Comparison of ENCODE assay signal across 8 cellular contexts in genomic region chr13:41458187-41458938, GRCh38. TPM values are rescaled to one million over a fixed set of nuclear protein-coding genes. Genes with fewer than 3 reads are reported as not detected.
DNase-seq lines count a peak whose midpoint lies in the region; ATAC-seq lines count a peak whose summit lies in the region.

No MANE protein-coding gene starts in this region.

- WGBS in ectodermal cell, 2 experiments: 7 to 8% methylated on average over 53 of the region's 53 CpGs
- WGBS in mesenchymal stem cell: 5% methylated on average over 51 of the region's 53 CpGs

- peak overlapping the region; percentile 14 to 87 for H3K23ac ChIP-seq in mesenchymal stem cell (ENCODE audit: low read length in 2 of 2)

- peaks cover 50% of the 10 kb centered on the region for H3K4me1 Mint-ChIP-seq in activated CD4-positive, alpha-beta T cell treated with anti-CD3 and anti-CD28 coated beads, Interleukin-2, amount 10 ng/mL, durations not matched to agents 24 days and 14 days

- peaks cover 4% of the 10 kb centered on the region for H3K79me1 ChIP-seq in mesenchymal stem cell (replicated peaks; ENCODE audit: low read length, poor library complexity, severe bottlenecking)

- H3K4me1 ChIP-seq in ectodermal cell (ENCODE audit: control insufficient read depth, insufficient read depth, low read length) (peaks cover 3% of the 10 kb centered on the region), mesenchymal stem cell (ENCODE audit: control insufficient read depth, insufficient read depth, low read depth, low read length) (peaks cover 23% of the 10 kb centered on the region)

- no peak overlapping the region for H4K8ac ChIP-seq in mesenchymal stem cell (ENCODE audit: low read length)

- no peak overlapping the region for H4K91ac ChIP-seq in mesenchymal stem cell (ENCODE audit: low read length)

- H2AFZ ChIP-seq in mesenchymal stem cell (ENCODE audit: low read depth, low read length): no peak overlapping the region

- peaks cover 75% of the 10 kb centered on the region for H3K27me3 ChIP-seq in ectodermal cell (ENCODE audit: control insufficient read depth, insufficient read depth, low read length, poor library complexity, severe bottlenecking)
- peaks cover 9 to 30% of the 10 kb centered on the region in 2 experiments for H3K27me3 ChIP-seq in mesenchymal stem cell (ENCODE audit: control insufficient read depth in 1 of 2, insufficient read depth in 1 of 2, low read length in 2 of 2)
- H3K27me3 ChIP-seq in MG63: peaks cover 12% of the 10 kb centered on the region; the same call in 1 of the 2 replicates

- H3K27ac Mint-ChIP-seq in activated CD4-positive, alpha-beta T cell treated with anti-CD3 and anti-CD28 coated beads, Interleukin-2, amount 10 ng/mL, durations not matched to agents 24 days and 14 days: peak overlapping the region; percentile 97

- H3K4me3 Mint-ChIP-seq in activated CD4-positive, alpha-beta T cell treated with anti-CD3 and anti-CD28 coated beads, Interleukin-2, amount 10 ng/mL, durations not matched to agents 24 days and 14 days: peak overlapping the region; percentile 93

- H3K27me3 Mint-ChIP-seq in activated CD4-positive, alpha-beta T cell treated with anti-CD3 and anti-CD28 coated beads, Interleukin-2, amount 10 ng/mL, durations not matched to agents 24 days and 14 days: peaks cover 26% of the 10 kb centered on the region

- H2BK12ac ChIP-seq in mesenchymal stem cell (ENCODE audit: low read length in 2 of 2): peak overlapping the region in 1 of 2 experiments; percentile 2

- no peak overlapping the region for H2BK15ac ChIP-seq in mesenchymal stem cell (ENCODE audit: low read depth, poor library complexity, severe bottlenecking)

- peak; percentile 34 for ATAC-seq in GM18909 (IDR thresholded peaks at IDR 0.05; ENCODE audit: poor library complexity, unreplicated experiment)
- peak; percentile 10 for ATAC-seq in HG03571 (IDR thresholded peaks at IDR 0.05; ENCODE audit: unreplicated experiment)

- no peak overlapping the region for H2BK120ac ChIP-seq in mesenchymal stem cell (ENCODE audit: low read depth, low read length)

- peak; percentile 88 for DNase-seq in activated CD4-positive, alpha-beta T cell treated with anti-CD3 and anti-CD28 coated beads, Interleukin-2, amount 10 ng/mL, durations not matched to agents 24 days and 14 days
- DNase-seq in mesenchymal stem cell (peak; percentile 34), cortex of kidney (lab: John Stamatoyannopoulos, UW) (no peak), MG63 (no peak)
- DNase-seq in stimulated activated CD8-positive, alpha-beta memory T cell treated with anti-CD3 and anti-CD28 coated beads, Interleukin-4, amount 100 ng/mL, for 48 hours: peak; percentile 76

- peak overlapping the region in 1 of 2 experiments; percentile 61 for H3K14ac ChIP-seq in mesenchymal stem cell (ENCODE audit: low read length in 2 of 2)

- no peak overlapping the region for H2BK5ac ChIP-seq in mesenchymal stem cell (ENCODE audit: low read depth, low read length, poor library complexity, severe bottlenecking)

- H3K4me3 ChIP-seq in ectodermal cell (ENCODE audit: insufficient read depth, low read depth, low read length) (peak overlapping the region; percentile 45), mesenchymal stem cell (ENCODE audit: insufficient read depth in 1 of 2, low read depth in 1 of 2, low read length in 2 of 2) (peak overlapping the region; percentile 67 to 80), MG63 (no peak overlapping the region)

- intact Hi-C loops in activated CD4-positive, alpha-beta T cell treated with anti-CD3 and anti-CD28 coated beads, Interleukin-2, amount 10 ng/mL, durations not matched to agents 24 days and 14 days (cut with micrococcal nuclease): loop anchor here (2.0 to 5.0 kb wide), 3 partner anchors 102 to 814 kb away; partner anchors contain the start of genes AKAP11 and DGKH

- H3K9me3 Mint-ChIP-seq in activated CD4-positive, alpha-beta T cell treated with anti-CD3 and anti-CD28 coated beads, Interleukin-2, amount 10 ng/mL, durations not matched to agents 24 days and 14 days: no peaks in the 10 kb centered on the region

- peak overlapping the region; percentile 99 for H3K4me2 ChIP-seq in mesenchymal stem cell (ENCODE audit: low read length, poor library complexity, severe bottlenecking)

- H3K9ac ChIP-seq in mesenchymal stem cell (ENCODE audit: low read length): peak overlapping the region; percentile 89

- H3K36me3 ChIP-seq in ectodermal cell (ENCODE audit: control insufficient read depth, insufficient read depth, low read length) (no peaks in the 10 kb centered on the region), mesenchymal stem cell (ENCODE audit: control insufficient read depth in 1 of 2, insufficient read depth in 2 of 2, low read depth in 1 of 2, low read length in 2 of 2) (peaks cover 0 to 23% of the 10 kb centered on the region in 2 experiments), MG63 (no peaks in the 10 kb centered on the region)

- no peaks in the 10 kb centered on the region for H3K9me3 ChIP-seq in ectodermal cell (ENCODE audit: control insufficient read depth, low read length)
- H3K9me3 ChIP-seq in mesenchymal stem cell (ENCODE audit: control insufficient read depth, low read length): no peaks in the 10 kb centered on the region
- H3K9me3 ChIP-seq in MG63: no peaks in the 10 kb centered on the region

- H3K4ac ChIP-seq in mesenchymal stem cell (ENCODE audit: low read depth in 1 of 2, low read length in 2 of 2): no peak overlapping the region

- no peak overlapping the region for H2AK5ac ChIP-seq in mesenchymal stem cell (ENCODE audit: low read length, severe bottlenecking)

- H3K18ac ChIP-seq in mesenchymal stem cell (ENCODE audit: low read depth in 1 of 2, low read length in 2 of 2): peak overlapping the region; percentile 42 to 49

- H3K36me3 Mint-ChIP-seq in activated CD4-positive, alpha-beta T cell treated with anti-CD3 and anti-CD28 coated beads, Interleukin-2, amount 10 ng/mL, durations not matched to agents 24 days and 14 days (ENCODE audit: low read depth): peaks cover 41% of the 10 kb centered on the region

- no peak overlapping the region for H3K27ac ChIP-seq in ectodermal cell (ENCODE audit: insufficient read depth, low read depth, low read length, poor library complexity, severe bottlenecking)
- no peak overlapping the region for H3K27ac ChIP-seq in mesenchymal stem cell (ENCODE audit: low read length, poor library complexity, severe bottlenecking)

RNA-seq across cellular contexts. Expression of gene RGCC, which starts 1.0 kb away (rescaled TPM):
- 113 and 117 TPM in 2 replicates for total RNA-seq in activated CD4-positive, alpha-beta T cell treated with anti-CD3 and anti-CD28 coated beads, Interleukin-2, amount 10 ng/mL, durations not matched to agents 24 days and 14 days
- 0.44 TPM for polyA plus RNA-seq in ectodermal cell (2013, experiment 1 of 4)
- polyA plus RNA-seq in ectodermal cell (2013, experiment 2 of 4): 0.36 TPM
- polyA plus RNA-seq in ectodermal cell (2013, experiment 3 of 4): 0.69 TPM
- polyA plus RNA-seq in ectodermal cell (2013, experiment 4 of 4): 1.2 TPM
- polyA plus RNA-seq in mesenchymal stem cell (2013, experiment 1 of 2): 1.3 TPM
- polyA plus RNA-seq in mesenchymal stem cell (2013, experiment 2 of 2): 1.9 TPM
- 1.7 TPM in 1 of 2 replicates, not detected in the other for total RNA-seq in MG63 (2014; rRNA removed; shearing (Covaris generic); ENCODE audit: low replicate concordance)

Comparison
In these comparisons a context has a peak if more than half of its experiments do, and no peak if none do; other contexts are left out.
1. DNase-seq: peak in activated CD4-positive, alpha-beta T cell treated with anti-CD3 and anti-CD28 coated beads, Interleukin-2, amount 10 ng/mL, durations not matched to agents 24 days and 14 days (single experiment), mesenchymal stem cell (single experiment) and stimulated activated CD8-positive, alpha-beta memory T cell treated with anti-CD3 and anti-CD28 coated beads, Interleukin-4, amount 100 ng/mL, for 48 hours (single experiment); none in cortex of kidney (single experiment) and MG63 (single experiment).
2. RNA of gene RGCC, which starts 1.0 kb away (total RNA-seq): 113 to 117 TPM in activated CD4-positive, alpha-beta T cell treated with anti-CD3 and anti-CD28 coated beads, Interleukin-2, amount 10 ng/mL, durations not matched to agents 24 days and 14 days; 1.7 TPM in MG63; every median in the first group is over 10 times any median in the second.